ENCODE assay signal across 8 cellular contexts in genomic region chr5:142713151-142713706, GRCh38. TPM values are rescaled to one million over a fixed set of nuclear protein-coding genes. Genes with fewer than 3 reads are reported as not detected.
DNase-seq lines count a peak whose midpoint lies in the region; ATAC-seq and TF ChIP-seq lines count a peak whose summit lies in the region.

No MANE protein-coding gene starts in this region.

- H3K27ac ChIP-seq in BLaER1 treated with 17β-estradiol and CSF1 and Interleukin-3, amounts not matched to agents 10 nM and 100 nM: peak overlapping the region; percentile 33 to 78 (median 72); a peak in 19 of 22 replicates
- H3K27ac ChIP-seq in lower lobe of right lung: peak overlapping the region; percentile 75

- H3K27me3 ChIP-seq in BLaER1 treated with 17β-estradiol and CSF1 and Interleukin-3, amounts not matched to agents 10 nM and 100 nM: no peaks in the 10 kb centered on the region
- H3K27me3 ChIP-seq in lower lobe of right lung (ENCODE audit: low read depth): no peaks in the 10 kb centered on the region

- peaks cover 22 to 39% (median 30%) of the 10 kb centered on the region in 11 experiments for H3K9me3 ChIP-seq in BLaER1 treated with 17β-estradiol and CSF1 and Interleukin-3, amounts not matched to agents 10 nM and 100 nM (replicated peaks in 1 of 11)
- no peaks in the 10 kb centered on the region for H3K9me3 ChIP-seq in lower lobe of right lung

- peak overlapping the region; percentile 67 for H3K4me3 Mint-ChIP-seq in activated CD4-positive, alpha-beta memory T cell treated with anti-CD3 and anti-CD28 coated beads for 36 hours

- H3K27ac Mint-ChIP-seq in activated CD4-positive, alpha-beta memory T cell treated with anti-CD3 and anti-CD28 coated beads for 36 hours: no peak overlapping the region

- peak overlapping the region; percentile 53 to 72 (median 60) for H3K4me3 ChIP-seq in BLaER1 treated with 17β-estradiol and CSF1 and Interleukin-3, amounts not matched to agents 10 nM and 100 nM
- peak overlapping the region; percentile 61 for H3K4me3 ChIP-seq in lower lobe of right lung

- peak overlapping the region; percentile 72 to 84 (median 79) for H3K9ac ChIP-seq in BLaER1 treated with 17β-estradiol and CSF1 and Interleukin-3, amounts not matched to agents 10 nM and 100 nM

- H3K9me3 Mint-ChIP-seq in activated CD4-positive, alpha-beta memory T cell treated with anti-CD3 and anti-CD28 coated beads for 36 hours: peaks cover 12% of the 10 kb centered on the region

- no peaks in the 10 kb centered on the region for H3K36me3 Mint-ChIP-seq in activated CD4-positive, alpha-beta memory T cell treated with anti-CD3 and anti-CD28 coated beads for 36 hours

- POLR2A ChIA-PET in activated CD4-positive, alpha-beta memory T cell treated with anti-CD3 and anti-CD28 coated beads for 36 hours (lab: Charles Lee): no interaction called here

- peaks cover 7% of the 10 kb centered on the region for H3K4me1 Mint-ChIP-seq in activated CD4-positive, alpha-beta memory T cell treated with anti-CD3 and anti-CD28 coated beads for 36 hours (ENCODE audit: low read depth)

- peak overlapping the region; percentile 46 to 78 (median 65) for H3K4me2 ChIP-seq in BLaER1 treated with 17β-estradiol and CSF1 and Interleukin-3, amounts not matched to agents 10 nM and 100 nM

- CTCF ChIA-PET in activated CD4-positive, alpha-beta memory T cell treated with anti-CD3 and anti-CD28 coated beads for 36 hours (lab: Charles Lee): interaction anchor here (0.6 to 10.5 kb wide), 87 partner anchors 10 to 1490 kb away, joined by 3 to 246 read pairs (median 4); partner anchors contain the start of genes ARHGAP26 and FGF1

- peaks cover 0 to 6% (median 0%) of the 10 kb centered on the region in 11 experiments; a peak in 1 of 22 replicates for H3K36me3 ChIP-seq in BLaER1 treated with 17β-estradiol and CSF1 and Interleukin-3, amounts not matched to agents 10 nM and 100 nM
- H3K36me3 ChIP-seq in lower lobe of right lung: no peaks in the 10 kb centered on the region

- DNase-seq in NCI-H748 (lab: John Stamatoyannopoulos, UW; ENCODE audit: unreplicated experiment) (peak; percentile 85), ecto neural progenitor cell (ENCODE audit: low spot score) (peak; percentile 93), lower lobe of right lung (peak; percentile 90)
- DNase-seq in activated CD4-positive, alpha-beta memory T cell treated with anti-CD3 and anti-CD28 coated beads for 36 hours: peak; percentile 89
- DNase-seq in stimulated activated CD4-positive, alpha-beta T cell treated with anti-CD3 and anti-CD28 coated beads, TNF-alpha, amount 100 ng/mL, for 1 hour (ENCODE audit: low read depth in 3 of 3, low spot score in 1 of 3): peak; percentile 57 to 82 (median 61)

- peaks cover 5 to 27% (median 16%) of the 10 kb centered on the region in 10 experiments for H3K4me1 ChIP-seq in BLaER1 treated with 17β-estradiol and CSF1 and Interleukin-3, amounts not matched to agents 10 nM and 100 nM
- H3K4me1 ChIP-seq in lower lobe of right lung: peaks cover 20% of the 10 kb centered on the region

- peak; percentile 97 for TF ChIP-seq CTCF in lower lobe of right lung (IDR thresholded peaks at IDR 0.05)

- intact Hi-C loops in activated CD4-positive, alpha-beta memory T cell treated with anti-CD3 and anti-CD28 coated beads for 36 hours (cut with micrococcal nuclease): loop anchor here (1.0 to 5.0 kb wide), 3 partner anchors 101 to 175 kb away; no protein-coding TSS in a partner anchor
- intact Hi-C loops in lower lobe of right lung (cut with DNase I): no loop called here

- no peaks in the 10 kb centered on the region for H4K20me1 ChIP-seq in BLaER1 treated with 17β-estradiol and CSF1 and Interleukin-3, amounts not matched to agents 10 nM and 100 nM

- peaks cover 2% of the 10 kb centered on the region for H3K27me3 Mint-ChIP-seq in activated CD4-positive, alpha-beta memory T cell treated with anti-CD3 and anti-CD28 coated beads for 36 hours

- peak; percentile 97 for ATAC-seq in GM19324 (IDR thresholded peaks at IDR 0.05; ENCODE audit: low FRiP score, unreplicated experiment)
- ATAC-seq in HG03457 (IDR thresholded peaks at IDR 0.05; ENCODE audit: unreplicated experiment): peak; percentile 94
- peak; percentile 97 to 98 for ATAC-seq in lower lobe of right lung

RNA-seq across cellular contexts. Expression of gene FGF1, which starts 27.3 kb away (rescaled TPM):
- total RNA-seq in activated CD4-positive, alpha-beta memory T cell treated with anti-CD3 and anti-CD28 coated beads for 36 hours: not detected
- 0.97 TPM for total RNA-seq in lower lobe of right lung

RNA-seq across cellular contexts. Expression of gene ARHGAP26, which starts 56.9 kb away (rescaled TPM):
- total RNA-seq in activated CD4-positive, alpha-beta memory T cell treated with anti-CD3 and anti-CD28 coated beads for 36 hours: 10 to 100 TPM; 16.4 to 16.9 TPM
- 42.1 TPM for total RNA-seq in lower lobe of right lung

Comparison
In these comparisons a context has a peak if more than half of its experiments do, and no peak if none do; other contexts are left out.
1. Peak in every context shown above with its lines: DNase-seq, ATAC-seq, H3K4me3 ChIP-seq and H3K27ac ChIP-seq.